In the genomic region with DNA sequence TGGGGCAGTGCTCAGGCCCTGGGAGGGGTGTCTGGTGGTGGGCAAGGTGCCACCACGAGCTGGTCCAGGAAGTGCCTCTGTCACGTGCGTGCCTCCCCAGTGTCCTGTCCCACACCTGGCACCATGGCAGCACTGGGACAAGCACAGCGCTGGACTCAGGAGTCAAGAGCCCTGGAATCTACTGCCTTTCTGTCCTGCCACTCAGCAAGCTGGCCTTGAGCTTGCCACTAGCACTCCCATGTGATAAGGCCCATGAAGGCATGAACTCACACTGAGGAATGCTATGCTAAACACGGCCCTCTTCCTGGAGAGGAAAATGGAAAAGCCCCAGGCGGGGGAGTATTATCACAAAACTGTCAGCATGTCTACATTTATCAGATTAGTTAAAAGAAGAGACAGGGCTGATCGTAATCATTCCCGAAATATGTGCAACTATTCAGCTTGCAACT, we compare ENCODE assay signal across 17 cellular contexts. TPM values are rescaled to one million over a fixed set of nuclear protein-coding genes. Genes with fewer than 3 reads are reported as not detected.
DNase-seq lines count a peak whose midpoint lies in the region; ATAC-seq, FAIRE-seq and TF ChIP-seq lines count a peak whose summit lies in the region.
"Had no signal": no experiment of that assay in that cellular context is flagged by ENCODE, and none has a peak within 500 bp of the region (broad histone marks: within the 10 kb centered on the region; RNA-seq: fewer than 3 reads in every experiment).

No MANE protein-coding gene starts in this region.

- ATAC-seq in GM23338 (no peak), right cardiac atrium (peak; percentile 84 to 90), pancreas (peak; percentile 84 to 96 (median 94)), HG03442 (IDR thresholded peaks at IDR 0.05; ENCODE audit: unreplicated experiment) (no peak)
- ATAC-seq: CD8-positive, alpha-beta T cell had no signal

- no peak for TF ChIP-seq CTCF in GM23338 (conservative IDR thresholded peaks at IDR 0.05; ENCODE audit: low read depth in 2 of 2)
- TF ChIP-seq CTCF in brain (conservative IDR thresholded peaks at IDR 0.05), result no peak
- TF ChIP-seq CTCF in pancreas (IDR thresholded peaks at IDR 0.05), result no peak
- no peak for TF ChIP-seq CTCF in mammary epithelial cell (conservative IDR thresholded peaks at IDR 0.05 in 1 of 2, IDR thresholded peaks at IDR 0.05 in 1 of 2; ENCODE audit: extremely low read depth in 1 of 2, insufficient read depth in 1 of 2, low read depth in 1 of 2, low read length in 2 of 2)

- intact Hi-C loops in right cardiac atrium (cut with DNase I), result loop anchor here in 1 of 4 donors (10.0 kb wide), 1 partner anchor 89 kb away; a partner anchor contains a TSS
- intact Hi-C loops in pancreas (cut with DNase I), result no loop called here
- intact Hi-C loops in mammary epithelial cell (cut with micrococcal nuclease), result no loop called here

- no peak overlapping the region for H3K4me3 Mint-ChIP-seq in GM23338
- no peak overlapping the region for H3K4me3 Mint-ChIP-seq in brain
- H3K4me3 Mint-ChIP-seq: activated B cell treated with CpG ODN at 0.5 μM for 24 hours; CD8-positive, alpha-beta T cell; T-helper 1 cell treated with Interleukin-12 subunit alpha and Interleukin-12 subunit beta and Interleukin-4 antibody, amounts not matched to agents 30 μg/mL and 1 μg/mL, for 36 hours had no signal

- no peaks in the 10 kb centered on the region for H3K27me3 ChIP-seq in GM23338 (ENCODE audit: insufficient read depth)
- H3K27me3 ChIP-seq in right cardiac atrium (ENCODE audit: control insufficient read depth, insufficient read depth), result no peaks in the 10 kb centered on the region
- no peaks in the 10 kb centered on the region for H3K27me3 ChIP-seq in pancreas
- H3K27me3 ChIP-seq in mammary epithelial cell (ENCODE audit: insufficient read depth, low read length), result peaks cover 2% of the 10 kb centered on the region

- H3K4me1 ChIP-seq in GM23338 (ENCODE audit: insufficient read depth), result peaks cover 14% of the 10 kb centered on the region; the same call in 1 of the 2 replicates
- peaks cover 4% of the 10 kb centered on the region for H3K4me1 ChIP-seq in right cardiac atrium (ENCODE audit: control insufficient read depth, insufficient read depth, low read length)
- H3K4me1 ChIP-seq in pancreas, result peaks cover 0 to 8% (median 0%) of the 10 kb centered on the region in 3 donors
- no peaks in the 10 kb centered on the region for H3K4me1 ChIP-seq in mammary epithelial cell (ENCODE audit: insufficient read depth, low read length)

- CTCF ChIA-PET in mammary epithelial cell (lab: Charles Lee; ENCODE audit: low non-redundant PET), result interaction anchor here (0.6 kb wide), 1 partner anchor 18 kb away, joined by 5 read pairs; no protein-coding TSS in a partner anchor

- H3K36me3 ChIP-seq in GM23338 (ENCODE audit: insufficient read depth), result no peaks in the 10 kb centered on the region
- H3K36me3 ChIP-seq in pancreas, result no peaks in the 10 kb centered on the region
- H3K36me3 ChIP-seq in mammary epithelial cell (ENCODE audit: insufficient read depth, low read length), result no peaks in the 10 kb centered on the region

- H3K36me3 Mint-ChIP-seq in GM23338 (ENCODE audit: low read depth) (no peaks in the 10 kb centered on the region), brain (no peaks in the 10 kb centered on the region)
- H3K36me3 Mint-ChIP-seq: CD8-positive, alpha-beta T cell had no signal

- FAIRE-seq in pancreas (lab: Jason Lieb, UNC), result no peak
- FAIRE-seq: islet of Langerhans had no signal

- H3K4me2 ChIP-seq in GM23338 (no peak overlapping the region), mammary epithelial cell (ENCODE audit: insufficient read depth, low read depth, low read length) (no peak overlapping the region)

- 23% methylated on average over 8 of the region's 8 CpGs for WGBS in right cardiac atrium
- 21 to 23% methylated on average over 8 of the region's 8 CpGs for WGBS in pancreas, 2 donors
- WGBS in mammary epithelial cell (ENCODE audit: low coverage, missing lambda C conversion rate), result 61% methylated on average over 4 of the region's 8 CpGs

- H3K4me3 ChIP-seq in GM23338 (no peak overlapping the region), right cardiac atrium (ENCODE audit: low read length) (no peak overlapping the region), pancreas (no peak overlapping the region), mammary epithelial cell (replicated peaks in 1 of 3; ENCODE audit: insufficient read depth in 1 of 3, low read depth in 2 of 3, low read length in 3 of 3) (no peak overlapping the region)

- peaks cover 55% of the 10 kb centered on the region for H3K4me1 Mint-ChIP-seq in GM23338
- peaks cover 64% of the 10 kb centered on the region for H3K4me1 Mint-ChIP-seq in brain
- H3K4me1 Mint-ChIP-seq: activated B cell treated with CpG ODN at 0.5 μM for 24 hours had no signal

- H3K9me3 ChIP-seq in right cardiac atrium (ENCODE audit: control insufficient read depth, low read length) (no peaks in the 10 kb centered on the region), pancreas (no peaks in the 10 kb centered on the region), mammary epithelial cell (replicated peaks; ENCODE audit: insufficient read depth, low read length) (no peaks in the 10 kb centered on the region)

- H2AFZ ChIP-seq in GM23338, result no peak overlapping the region; the same call in 1 of the 2 replicates
- H2AFZ ChIP-seq in mammary epithelial cell (ENCODE audit: low read depth, low read length), result no peak overlapping the region

- 0 out of 2 replicates have a peak, but pooled peaks cover 3% of the 10 kb centered on the region for H3F3A ChIP-seq in GM23338 (replicated peaks; ENCODE audit: low read depth)

- H3K27ac Mint-ChIP-seq in GM23338 (no peak overlapping the region), brain (peak overlapping the region in 3 of 5 experiments; percentile 40 to 73 (median 56))
- H3K27ac Mint-ChIP-seq: activated B cell treated with CpG ODN at 0.5 μM for 24 hours; CD8-positive, alpha-beta T cell; T-helper 1 cell treated with Interleukin-12 subunit alpha and Interleukin-12 subunit beta and Interleukin-4 antibody, amounts not matched to agents 30 μg/mL and 1 μg/mL, for 36 hours had no signal

- H3K9me3 Mint-ChIP-seq in GM23338 (no peaks in the 10 kb centered on the region; the same call in 2 of the 3 replicates), brain (peaks cover 0 to 4% (median 2%) of the 10 kb centered on the region in 5 experiments)
- H3K9me3 Mint-ChIP-seq: activated B cell treated with CpG ODN at 0.5 μM for 24 hours; CD8-positive, alpha-beta T cell; T-helper 1 cell treated with Interleukin-12 subunit alpha and Interleukin-12 subunit beta and Interleukin-4 antibody, amounts not matched to agents 30 μg/mL and 1 μg/mL, for 36 hours had no signal

- no peaks in the 10 kb centered on the region for H3K79me2 ChIP-seq in GM23338 (replicated peaks; ENCODE audit: insufficient read depth)
- H3K79me2 ChIP-seq in mammary epithelial cell (ENCODE audit: insufficient read depth, low read length), result no peaks in the 10 kb centered on the region

- H3K9ac ChIP-seq in mammary epithelial cell (ENCODE audit: insufficient read depth, low read length), result no peak overlapping the region

- in situ Hi-C loops in mammary epithelial cell (cut with MboI; ENCODE audit: low sequenced_read_pairs in 2 of 2), result no loop called here

- H3K27me3 Mint-ChIP-seq in GM23338 (ENCODE audit: insufficient read depth, low read depth, poor library complexity) (peaks cover 7% of the 10 kb centered on the region), brain (peaks cover 7% of the 10 kb centered on the region)

- H3K27ac ChIP-seq in GM23338 (ENCODE audit: low read depth) (no peak overlapping the region), right cardiac atrium (ENCODE audit: low read length) (peak overlapping the region; percentile 56), pancreas (peak overlapping the region; percentile 22 to 75 (median 50)), mammary epithelial cell (ENCODE audit: insufficient read depth, low read depth, low read length) (no peak overlapping the region)

- dilution Hi-C loops in mammary epithelial cell (cut with HindIII; ENCODE audit: low sequenced_read_pairs), result no loop called here

- DNase-seq in GM23338 (ENCODE audit: low spot score) (peak; percentile 11), right cardiac atrium (peak; percentile 44 to 84 (median 83)), pancreas (peak in 5 of 6 donors; percentile 47 to 79 (median 64)), mammary epithelial cell (no peak), NCI-H2196 treated with DMSO at 0.1 percent for 48 hours (lab: John Stamatoyannopoulos, UW; ENCODE audit: unreplicated experiment) (no peak)
- no peak for DNase-seq in activated CD4-positive, alpha-beta T cell treated with anti-CD3 and anti-CD28 coated beads for 48 hours
- DNase-seq: activated B cell treated with CpG ODN at 0.5 μM for 24 hours; activated naive CD4-positive, alpha-beta T cell; CD8-positive, alpha-beta T cell; central memory CD4-positive, alpha-beta T cell; KBM-7; NCI-H1436; NCI-H510A treated with DMSO at 0.1 percent for 48 hours had no signal

- no peaks in the 10 kb centered on the region for H3K9me2 ChIP-seq in GM23338 (ENCODE audit: insufficient read depth)

- H4K20me1 ChIP-seq in GM23338 (replicated peaks; ENCODE audit: insufficient read depth), result no peaks in the 10 kb centered on the region
- no peaks in the 10 kb centered on the region for H4K20me1 ChIP-seq in mammary epithelial cell (ENCODE audit: insufficient read depth, low read length)

- no TSS peak for BruUV-seq in mammary epithelial cell (replicated peaks; lab: Mats Ljungman, UMichigan)

TF ChIP-seq in GM23338, 12 proteins besides CTCF, POLR2A, EP300 and RAD21 (continues in another document):
- TF ChIP-seq JUNB (IDR thresholded peaks at IDR 0.05; ENCODE audit: unreplicated experiment) (no peak), ZNF331 (CRISPR knock-in tag; IDR thresholded peaks at IDR 0.05; ENCODE audit: low read depth) (no peak)

RNA-seq across cellular contexts. Expression of a gene that starts 50.7 kb away (rescaled TPM):
- total RNA-seq in GM23338 (2014; rRNA removed; shearing (Covaris generic)), result 6.9 and 11.0 TPM in 2 replicates
- polyA plus RNA-seq in GM23338 (2016; fragmentation: Nextera tagmentation; extraction: Ambion mirVana) (6.8 and 7.7 TPM in 2 replicates), brain (ENCODE audit: insufficient read depth, low read depth, low replicate concordance) (7.7 TPM), right cardiac atrium (7.3 TPM), pancreas (1 to 10 TPM; 6.3 to 7.6 TPM), mammary epithelial cell (10.5 TPM)
- total RNA-seq in right cardiac atrium (10 to 100 TPM in 1 of 4 donors, 1 to 10 TPM in 3; 7.6 to 11.4 (median 9.0) TPM), pancreas (10 to 100 TPM in 2 of 6 donors, 1 to 10 TPM in 4; 5.4 to 14.2 (median 7.9) TPM), mammary epithelial cell (10 to 100 TPM; 11.2 to 18.0 TPM)
- polyA minus RNA-seq in mammary epithelial cell, result 11.1 TPM

Comparison
In these comparisons a context has a peak if more than half of its experiments do, and no peak if none do; other contexts are left out.
1. ATAC-seq: peak in right cardiac atrium (2 of 2) and pancreas (4 of 4); none in GM23338 (single experiment) and HG03442 (single experiment).
2. DNase-seq: peak in GM23338 (single experiment), right cardiac atrium (3 of 3) and pancreas (5 of 6); none in activated CD4-positive, alpha-beta T cell treated with anti-CD3 and anti-CD28 coated beads for 48 hours (single experiment), mammary epithelial cell (single experiment) and NCI-H2196 treated with DMSO at 0.1 percent for 48 hours (single experiment).
3. H3K27ac ChIP-seq: peak in right cardiac atrium (single experiment) and pancreas (4 of 4); none in GM23338 (single experiment) and mammary epithelial cell (single experiment).